Comparison of ENCODE assay signal across 13 cellular contexts in genomic region chr16:86882586-86883280, GRCh38.
A peak's percentile ranks its signal among the peaks of the same experiment; 100 is the strongest.
DNase-seq lines count a peak whose midpoint lies in the region; ATAC-seq, FAIRE-seq and TF ChIP-seq lines count a peak whose summit lies in the region.
"Had no signal": no experiment of that assay in that cellular context is flagged by ENCODE, and none has a peak within 500 bp of the region (broad histone marks: within the 10 kb centered on the region; RNA-seq: fewer than 3 reads in every experiment).

No MANE protein-coding gene starts in this region.

- H3K36me3 ChIP-seq in GM23248 (ENCODE audit: low read depth) (no peaks in the 10 kb centered on the region), heart right ventricle (no peaks in the 10 kb centered on the region), smooth muscle cell (ENCODE audit: low read depth) (no peaks in the 10 kb centered on the region), kidney (ENCODE audit: control insufficient read depth in 1 of 2, insufficient read depth in 2 of 2, low read length in 2 of 2) (no peaks in the 10 kb centered on the region), esophagus muscularis mucosa (no peaks in the 10 kb centered on the region)
- H3K36me3 ChIP-seq: gastrocnemius medialis had no signal

- WGBS in GM23248 (ENCODE audit: low coverage in 1 of 2, low lambda C conversion rate in 2 of 2, missing lambda C conversion rate in 2 of 2), 2 experiments = 59 to 66% methylated on average over 6 of the region's 6 CpGs
- 30 to 36% methylated on average over 6 of the region's 6 CpGs for WGBS in heart right ventricle, 2 donors
- 70% methylated on average over 6 of the region's 6 CpGs for WGBS in smooth muscle cell (ENCODE audit: low lambda C conversion rate)
- 34% methylated on average over 6 of the region's 6 CpGs for WGBS in esophagus muscularis mucosa

- H3K9ac ChIP-seq in GM23248 (no peak overlapping the region), smooth muscle cell (ENCODE audit: low read depth) (no peak overlapping the region), kidney (ENCODE audit: low read length in 2 of 2) (no peak overlapping the region)

- no peaks in the 10 kb centered on the region for H3K9me3 ChIP-seq in GM23248 (ENCODE audit: low read depth)
- no peaks in the 10 kb centered on the region for H3K9me3 ChIP-seq in heart right ventricle
- no peaks in the 10 kb centered on the region for H3K9me3 ChIP-seq in smooth muscle cell (replicated peaks; ENCODE audit: low read depth)
- H3K9me3 ChIP-seq in kidney (ENCODE audit: control insufficient read depth in 1 of 2, low read length in 2 of 2) = no peaks in the 10 kb centered on the region
- H3K9me3 ChIP-seq in esophagus muscularis mucosa = no peaks in the 10 kb centered on the region
- H3K9me3 ChIP-seq: gastrocnemius medialis had no signal

- no peaks in the 10 kb centered on the region for H3K4me1 ChIP-seq in GM23248 (ENCODE audit: insufficient read depth)
- peaks cover 0 to 14% (median 6%) of the 10 kb centered on the region in 9 donors for H3K4me1 ChIP-seq in heart right ventricle
- H3K4me1 ChIP-seq in smooth muscle cell (ENCODE audit: low read depth) = peaks cover 10% of the 10 kb centered on the region
- peaks cover 0 to 3% of the 10 kb centered on the region in 2 donors for H3K4me1 ChIP-seq in kidney (ENCODE audit: control insufficient read depth in 1 of 2, insufficient read depth in 1 of 2, low read depth in 1 of 2, low read length in 2 of 2)
- H3K4me1 ChIP-seq in esophagus muscularis mucosa = peaks cover 0 to 14% (median 10%) of the 10 kb centered on the region in 4 donors

- in situ Hi-C loops in GM23248 (cut with MboI) = no loop called here

- TF ChIP-seq POLR2A in esophagus muscularis mucosa (IDR thresholded peaks at IDR 0.05; ENCODE audit: low read depth) = no peak

- H3F3A ChIP-seq in GM23248 (ENCODE audit: insufficient read depth) = 0 out of 2 replicates have a peak, but pooled peaks cover 4% of the 10 kb centered on the region
- H3F3A ChIP-seq in smooth muscle cell (ENCODE audit: low read depth) = no peaks in the 10 kb centered on the region

- DNase-seq in GM23248 (peak; percentile 76), amniotic epithelial cell (ENCODE audit: low read depth) (peak; percentile 80), heart right ventricle (peak; percentile 52 to 61), smooth muscle cell (lab: John Stamatoyannopoulos, UW; ENCODE audit: unreplicated experiment) (peak; percentile 14), NCI-H146 (lab: John Stamatoyannopoulos, UW) (no peak), SKM-1 treated with dmso at 0.1 percent for 144 hours (lab: John Stamatoyannopoulos, UW; ENCODE audit: unreplicated experiment) (no peak), kidney (no peak), esophagus muscularis mucosa (ENCODE audit: extremely low spot score) (no peak)
- DNase-seq: activated CD4-positive, alpha-beta memory T cell treated with anti-CD3 and anti-CD28 coated beads, Interleukin-2, amount 10 ng/mL, durations not matched to agents 7 days and 5 days; activated naive CD8-positive, alpha-beta T cell treated with anti-CD3 and anti-CD28 coated beads, Interleukin-2, amount 50 U/mL, for 24 hours; DMS53; NCI-H2107 had no signal

- no peak overlapping the region for H2AFZ ChIP-seq in GM23248
- H2AFZ ChIP-seq in smooth muscle cell (ENCODE audit: low read depth) = no peak overlapping the region

- TF ChIP-seq CTCF in heart right ventricle (IDR thresholded peaks at IDR 0.05) (no peak), smooth muscle cell (IDR thresholded peaks at IDR 0.05; ENCODE audit: borderline replicate concordance, insufficient read depth, poor library complexity, severe bottlenecking) (no peak), kidney (IDR thresholded peaks at IDR 0.05; ENCODE audit: borderline replicate concordance, extremely low read depth, insufficient read depth) (no peak), esophagus muscularis mucosa (IDR thresholded peaks at IDR 0.05) (no peak)

- no peak for TF ChIP-seq EP300 in esophagus muscularis mucosa (IDR thresholded peaks at IDR 0.05)

- no peak overlapping the region for H3K4me2 ChIP-seq in GM23248 (ENCODE audit: unreplicated experiment)
- H3K4me2 ChIP-seq in smooth muscle cell = no peak overlapping the region

- H3K27me3 ChIP-seq in GM23248 (replicated peaks; ENCODE audit: insufficient read depth) = peaks cover 81% of the 10 kb centered on the region
- peaks cover 0 to 22% (median 9%) of the 10 kb centered on the region in 7 donors for H3K27me3 ChIP-seq in heart right ventricle
- no peaks in the 10 kb centered on the region for H3K27me3 ChIP-seq in smooth muscle cell (ENCODE audit: low read depth)
- H3K27me3 ChIP-seq in esophagus muscularis mucosa = peaks cover 0 to 88% (median 14%) of the 10 kb centered on the region in 4 donors

- FAIRE-seq in kidney (lab: Jason Lieb, UNC) = no peak

- H3K79me2 ChIP-seq in GM23248 (ENCODE audit: insufficient read depth) (no peaks in the 10 kb centered on the region), smooth muscle cell (ENCODE audit: low read depth) (no peaks in the 10 kb centered on the region)

- H3K9me2 ChIP-seq in GM23248 (ENCODE audit: insufficient read depth) = no peaks in the 10 kb centered on the region

- H4K20me1 ChIP-seq in GM23248 (ENCODE audit: insufficient read depth) (no peaks in the 10 kb centered on the region), smooth muscle cell (ENCODE audit: low read depth) (no peaks in the 10 kb centered on the region)

- intact Hi-C loops in heart right ventricle (cut with DNase I) = loop anchor here in 2 of 10 donors (10.0 kb wide), 2 partner anchors 58 to 162 kb away; no protein-coding TSS in a partner anchor
- intact Hi-C loops in kidney (cut with DNase I) = no loop called here
- intact Hi-C loops in esophagus muscularis mucosa (cut with DNase I) = no loop called here

- no peak overlapping the region for H3K27ac ChIP-seq in GM23248
- H3K27ac ChIP-seq in heart right ventricle = no peak overlapping the region
- H3K27ac ChIP-seq in smooth muscle cell (ENCODE audit: low read depth) = no peak overlapping the region
- no peak overlapping the region for H3K27ac ChIP-seq in kidney (ENCODE audit: low read depth in 2 of 2, low read length in 2 of 2)
- no peak overlapping the region for H3K27ac ChIP-seq in esophagus muscularis mucosa (replicated peaks in 1 of 4)
- H3K27ac ChIP-seq: gastrocnemius medialis had no signal

- peak; percentile 58 to 88 (median 74) for ATAC-seq in heart right ventricle
- ATAC-seq: activated naive CD8-positive, alpha-beta T cell treated with anti-CD3 and anti-CD28 coated beads, Interleukin-2, amount 50 U/mL, for 24 hours had no signal

- H3K4me3 ChIP-seq in GM23248 = no peak overlapping the region
- H3K4me3 ChIP-seq in heart right ventricle = no peak overlapping the region
- no peak overlapping the region for H3K4me3 ChIP-seq in smooth muscle cell
- no peak overlapping the region for H3K4me3 ChIP-seq in kidney (ENCODE audit: low read length in 2 of 2)
- no peak overlapping the region for H3K4me3 ChIP-seq in esophagus muscularis mucosa
- H3K4me3 ChIP-seq: gastrocnemius medialis had no signal

Comparison
In these comparisons a context has a peak if more than half of its experiments do, and no peak if none do; other contexts are left out.
1. DNase-seq: peak in GM23248 (single experiment), amniotic epithelial cell (single experiment), heart right ventricle (2 of 2) and smooth muscle cell (single experiment); none in NCI-H146 (single experiment), SKM-1 treated with dmso at 0.1 percent for 144 hours (single experiment), kidney (single experiment) and esophagus muscularis mucosa (single experiment).